In genomic region chr15:62579842-62580241, GRCh38 we compare ENCODE assay signal across 26 cellular contexts.
"Had no signal": no experiment of that assay in that cellular context is flagged by ENCODE, and none has a peak within 500 bp of the region (broad histone marks: within the 10 kb centered on the region; RNA-seq: fewer than 3 reads in every experiment).

No MANE protein-coding gene starts in this region.

- DNase-seq: activated CD4-positive, alpha-beta T cell treated with anti-CD3 and anti-CD28 coated beads for 1 hour; activated CD4-positive, alpha-beta T cell treated with anti-CD3 and anti-CD28 coated beads for 4 hours; activated CD4-positive, alpha-beta T cell treated with anti-CD3 and anti-CD28 coated beads, Interleukin-2, amount 50 U/mL, for 1 hour; activated CD4-positive, alpha-beta T cell treated with anti-CD3 and anti-CD28 coated beads, Interleukin-2, amount 50 U/mL, for 48 hours; activated CD8-positive, alpha-beta memory T cell treated with anti-CD3 and anti-CD28 coated beads for 24 hours; activated CD8-positive, alpha-beta T cell treated with anti-CD3 and anti-CD28 coated beads for 36 hours; activated effector memory CD4-positive, alpha-beta T cell treated with Interleukin-2 at 50 U/mL for 16 hours; activated gamma-delta T cell treated with Interleukin-2 at 50 U/mL for 16 hours; activated naive CD4-positive, alpha-beta T cell treated with anti-CD3 and anti-CD28 coated beads, Interleukin-2, amount 50 U/mL, for 16 hours; activated naive CD4-positive, alpha-beta T cell treated with Interleukin-2 at 50 U/mL for 16 hours; activated T-cell treated with anti-CD3 and anti-CD28 coated beads, Interleukin-2, amount 50 U/mL, for 4 hours; amniotic stem cell; anterior cingulate cortex; brain microvascular endothelial cell; dorsolateral prefrontal cortex; effector memory CD8-positive, alpha-beta T cell; esophagus squamous epithelium; foreskin melanocyte; T-helper 2 cell had no signal

- H3K27ac ChIP-seq: brain microvascular endothelial cell, coronary artery, dorsolateral prefrontal cortex, epithelial cell of prostate, esophagus squamous epithelium, gastroesophageal sphincter had no signal

- H3K4me1 Mint-ChIP-seq: activated T-helper 17 cell treated with anti-CD3 and anti-CD28 coated beads, Interleukin-2, amount 50 U/mL, for 72 hours; central memory CD8-positive, alpha-beta T cell had no signal

- H3K36me3 Mint-ChIP-seq: activated naive CD8-positive, alpha-beta T cell had no signal

- H3K4me3 ChIP-seq: coronary artery, dorsolateral prefrontal cortex, esophagus squamous epithelium, gastroesophageal sphincter had no signal

- H3K4me3 Mint-ChIP-seq: activated CD8-positive, alpha-beta T cell treated with anti-CD3 and anti-CD28 coated beads for 36 hours; activated naive CD8-positive, alpha-beta T cell; activated T-cell treated with anti-CD3 and anti-CD28 coated beads, Interleukin-2, amount 50 U/mL, for 4 hours; activated T-helper 17 cell treated with anti-CD3 and anti-CD28 coated beads, Interleukin-2, amount 50 U/mL, for 72 hours; central memory CD8-positive, alpha-beta T cell; dendritic cell treated with granulocyte-macrophage colony-stimulating factor and Interleukin-4, amounts not matched to agents 40 ng/mL and 50 ng/mL, for 4 days; effector memory CD8-positive, alpha-beta T cell had no signal

- H3K9me3 Mint-ChIP-seq: activated CD8-positive, alpha-beta T cell treated with anti-CD3 and anti-CD28 coated beads for 36 hours; activated T-cell treated with anti-CD3 and anti-CD28 coated beads, Interleukin-2, amount 50 U/mL, for 4 hours; activated T-helper 17 cell treated with anti-CD3 and anti-CD28 coated beads, Interleukin-2, amount 50 U/mL, for 72 hours; central memory CD8-positive, alpha-beta T cell; dendritic cell treated with granulocyte-macrophage colony-stimulating factor and Interleukin-4, amounts not matched to agents 40 ng/mL and 50 ng/mL, for 4 days; effector memory CD8-positive, alpha-beta T cell had no signal

- H3K36me3 ChIP-seq: brain microvascular endothelial cell, esophagus squamous epithelium, gastroesophageal sphincter had no signal

- ATAC-seq: activated CD8-positive, alpha-beta T cell treated with anti-CD3 and anti-CD28 coated beads for 36 hours; activated T-cell treated with anti-CD3 and anti-CD28 coated beads, Interleukin-2, amount 50 U/mL, for 4 hours; activated T-helper 17 cell treated with anti-CD3 and anti-CD28 coated beads, Interleukin-2, amount 50 U/mL, for 72 hours; effector memory CD8-positive, alpha-beta T cell; gastroesophageal sphincter had no signal

- H3K27ac Mint-ChIP-seq: activated CD8-positive, alpha-beta T cell treated with anti-CD3 and anti-CD28 coated beads for 36 hours; activated naive CD8-positive, alpha-beta T cell; activated T-helper 17 cell treated with anti-CD3 and anti-CD28 coated beads, Interleukin-2, amount 50 U/mL, for 72 hours; dendritic cell treated with granulocyte-macrophage colony-stimulating factor and Interleukin-4, amounts not matched to agents 40 ng/mL and 50 ng/mL, for 4 days; effector memory CD8-positive, alpha-beta T cell had no signal

- H3K9me3 ChIP-seq: esophagus squamous epithelium, gastroesophageal sphincter had no signal

- H3K27me3 ChIP-seq: brain microvascular endothelial cell, dorsolateral prefrontal cortex, esophagus squamous epithelium, gastroesophageal sphincter had no signal
